In genomic region chr16:90048737-90049330, GRCh38 we compare ENCODE assay signal across 1 cellular context.
TF ChIP-seq lines count a peak whose summit lies in the region.

No MANE protein-coding gene starts in this region.

TF ChIP-seq in HepG2, 621 proteins besides CTCF, POLR2A, EP300 and RAD21:
- TF ChIP-seq XRCC5 (optimal IDR thresholded peaks at IDR 0.05; ENCODE audit: low read length) (no peak), ZNF441 (CRISPR knock-in tag; IDR thresholded peaks at IDR 0.05; ENCODE audit: borderline replicate concordance) (peak; percentile 95)
